8 cellular contexts compared by ENCODE assay signal in the genomic region with DNA sequence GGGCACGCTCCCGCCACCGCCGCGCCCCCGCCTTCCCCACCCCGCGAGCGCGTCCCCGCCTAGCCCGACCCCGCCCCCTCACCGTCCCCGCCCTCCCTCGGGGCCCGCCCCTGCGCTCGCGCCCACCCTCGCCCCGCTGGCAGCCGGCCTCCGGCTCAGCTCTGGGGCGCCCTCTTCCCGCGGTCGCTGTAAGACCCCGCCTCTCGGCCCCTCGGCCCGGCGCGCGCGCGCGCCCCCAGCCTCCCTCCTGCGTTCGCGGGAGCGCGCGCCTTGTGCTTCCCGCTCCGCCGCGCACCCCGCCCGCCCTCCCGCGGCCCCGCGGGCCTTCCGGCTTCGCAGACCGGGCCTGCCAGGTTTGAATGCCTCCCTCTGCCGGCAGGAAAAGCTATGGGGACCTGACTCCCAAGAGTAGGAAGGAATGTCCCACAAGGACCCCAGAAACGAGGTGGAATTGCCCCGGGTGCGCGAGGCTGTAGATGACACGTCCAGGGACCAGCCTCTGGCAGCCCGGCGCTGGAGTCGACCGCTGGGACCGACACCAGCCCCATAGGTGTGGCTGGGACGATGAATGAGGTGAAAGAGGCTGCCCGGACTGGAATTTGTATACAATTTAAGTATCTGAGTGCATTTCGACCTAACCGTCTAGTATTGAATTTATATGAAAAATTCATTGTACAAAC. TPM values are rescaled to one million over a fixed set of nuclear protein-coding genes. Genes with fewer than 3 reads are reported as not detected.
A peak's percentile ranks its signal among the peaks of the same experiment; 100 is the strongest.
DNase-seq lines count a peak whose midpoint lies in the region; TF ChIP-seq lines count a peak whose summit lies in the region.

No MANE protein-coding gene starts in this region.

- peaks cover 3% of the 10 kb centered on the region for H3K23me2 ChIP-seq in H9 (ENCODE audit: insufficient read length, low read depth, low read length, poor library complexity, severe bottlenecking)

- H3K4me3 Mint-ChIP-seq in H9 (peak overlapping the region; percentile 89 to 90), neural crest cell (peak overlapping the region; percentile 97)

- no peak for TF ChIP-seq EP300 in stomach (IDR thresholded peaks at IDR 0.05)

- no peak overlapping the region for H2BK5ac ChIP-seq in H9 (ENCODE audit: insufficient read length, low read length)

- intact Hi-C loops in stomach (cut with DNase I; ENCODE audit: low total_unique reads) = no loop called here

- H2BK120ac ChIP-seq in H9 (ENCODE audit: low read depth, low read length, poor library complexity, severe bottlenecking) = no peak overlapping the region

- no peak overlapping the region for H3K4ac ChIP-seq in H9 (ENCODE audit: low read depth, low read length)

- H3F3A ChIP-seq in Loucy (ENCODE audit: low read depth) = no peaks in the 10 kb centered on the region

- H3K27me3 Mint-ChIP-seq in H9 (ENCODE audit: low read depth) (no peaks in the 10 kb centered on the region), neural crest cell (ENCODE audit: low read depth) (peaks cover 10% of the 10 kb centered on the region)

- no peaks in the 10 kb centered on the region for H3K9me2 ChIP-seq in Loucy (replicated peaks; ENCODE audit: low read depth, low read length)

- H2AFZ ChIP-seq in H9 (ENCODE audit: low read length) = peak overlapping the region; percentile 75
- H2AFZ ChIP-seq in Loucy (ENCODE audit: low read length) = peak overlapping the region; percentile 92

- H3K27ac ChIP-seq in H9 (ENCODE audit: insufficient read length, low read depth, low read length) (no peak overlapping the region), stomach (peak overlapping the region; percentile 99 to 100 (median 100))

- no peak overlapping the region for H2BK20ac ChIP-seq in H9 (ENCODE audit: low read depth, low read length, poor library complexity, severe bottlenecking)

- no peak overlapping the region for H3T11ph ChIP-seq in H9 (ENCODE audit: low read length)

- H3K56ac ChIP-seq in H9 (ENCODE audit: insufficient read length, low read depth, low read length) = no peak overlapping the region

- peak overlapping the region; percentile 83 for H3K9ac ChIP-seq in H9 (ENCODE audit: extremely low read depth, insufficient read length, low read length)
- peak overlapping the region; percentile 98 for H3K9ac ChIP-seq in Loucy (ENCODE audit: low read depth, low read length, poor library complexity, severe bottlenecking)

- no peak overlapping the region for H4K8ac ChIP-seq in H9 (replicated peaks; ENCODE audit: insufficient read length, low read depth, low read length)

- H3K36me3 ChIP-seq in Loucy (ENCODE audit: insufficient read depth, low read length) (no peaks in the 10 kb centered on the region), stomach (no peaks in the 10 kb centered on the region)

- H2BK15ac ChIP-seq in H9 (ENCODE audit: low read depth, low read length) = no peak overlapping the region

- H3K4me3 ChIP-seq in Loucy (ENCODE audit: low read length, poor library complexity, severe bottlenecking) = peak overlapping the region; percentile 82
- H3K4me3 ChIP-seq in stomach = peak overlapping the region; percentile 67 to 99 (median 94)

- H3K79me1 ChIP-seq in H9 (ENCODE audit: insufficient read depth, low read depth, low read length, poor library complexity, severe bottlenecking) = no peaks in the 10 kb centered on the region

- H3K9me3 Mint-ChIP-seq in H9 = no peaks in the 10 kb centered on the region; a peak in 1 of 5 replicates
- no peaks in the 10 kb centered on the region for H3K9me3 Mint-ChIP-seq in neural crest cell

- H4K91ac ChIP-seq in H9 (ENCODE audit: insufficient read length, low read depth, low read length) = no peak overlapping the region

- H3K4me2 ChIP-seq in H9 (ENCODE audit: insufficient read depth, insufficient read length, low read length) (peak overlapping the region; percentile 81), Loucy (ENCODE audit: low read depth, low read length, poor library complexity, severe bottlenecking) (peak overlapping the region; percentile 85)

- peak; percentile 94 for DNase-seq in GDM1 (lab: John Stamatoyannopoulos, UW)
- DNase-seq in H9 = peak; percentile 95
- DNase-seq in activated effector memory CD4-positive, alpha-beta T cell treated with anti-CD3 and anti-CD28 coated beads, Interleukin-2, amount 50 U/mL, for 16 hours = peak; percentile 97
- DNase-seq in fibroblast of the conjunctiva (ENCODE audit: low read depth) = peak; percentile 87
- peak; percentile 92 for DNase-seq in neural crest cell (ENCODE audit: low read depth, low spot score)
- DNase-seq in stomach = peak; percentile 98

- peak; percentile 44 for TF ChIP-seq POLR2A in Raji (IDR thresholded peaks at IDR 0.05; ENCODE audit: insufficient read depth, low read depth, low read length)
- no peak for TF ChIP-seq POLR2A in stomach (IDR thresholded peaks at IDR 0.05)

- H3K14ac ChIP-seq in H9 (ENCODE audit: insufficient read depth, low read length) = peak overlapping the region; percentile 99

- H3K27ac Mint-ChIP-seq in H9 = peak overlapping the region; percentile 89 to 99 (median 98)
- H3K27ac Mint-ChIP-seq in neural crest cell (ENCODE audit: unreplicated experiment) = peak overlapping the region; percentile 98

- H3K4me1 Mint-ChIP-seq in H9 = peaks cover 21 to 24% of the 10 kb centered on the region in 2 experiments
- H3K4me1 Mint-ChIP-seq in neural crest cell = peaks cover 25% of the 10 kb centered on the region

- H4K5ac ChIP-seq in H9 (ENCODE audit: insufficient read length, low read depth, low read length) = peak overlapping the region; percentile 75

- H2AK5ac ChIP-seq in H9 (ENCODE audit: insufficient read length, low read length) = no peak overlapping the region

- H4K20me1 ChIP-seq in H9 (ENCODE audit: control insufficient read depth, insufficient read depth, insufficient read length) (no peaks in the 10 kb centered on the region), Loucy (ENCODE audit: insufficient read depth, low read length, poor library complexity, severe bottlenecking) (peaks cover 35% of the 10 kb centered on the region)

- no CpG with 5 or more reads among the region's 72 CpGs for whole genome bisulfite sequencing in H9 (ENCODE audit: extremely low coverage, insufficient read length, low lambda C conversion rate)
- WGBS in stomach, 5 donors = 0% methylated on average over 14 to 71 of the region's 72 CpGs

- H3K36me3 Mint-ChIP-seq in H9 (ENCODE audit: insufficient read depth in 1 of 3, low read depth in 3 of 3) (no peaks in the 10 kb centered on the region; a peak in 1 of 7 replicates), neural crest cell (ENCODE audit: low read depth) (no peaks in the 10 kb centered on the region)

- H3K4me1 ChIP-seq in H9 (ENCODE audit: insufficient read depth, low read length) (0 out of 2 replicates have a peak, but pooled peaks cover 2% of the 10 kb centered on the region), Loucy (ENCODE audit: insufficient read depth, low read length, poor library complexity, severe bottlenecking) (peaks cover 37% of the 10 kb centered on the region), stomach (peaks cover 6 to 45% (median 22%) of the 10 kb centered on the region in 4 donors)

- peak; percentile 61 for TF ChIP-seq CTCF in H9 (conservative IDR thresholded peaks at IDR 0.05)
- TF ChIP-seq CTCF in Loucy (conservative IDR thresholded peaks at IDR 0.05; ENCODE audit: low read length) = peak; percentile 46; the same call in 1 of the 2 replicates
- peak; percentile 66 for TF ChIP-seq CTCF in neural crest cell (conservative IDR thresholded peaks at IDR 0.05)
- TF ChIP-seq CTCF in stomach (IDR thresholded peaks at IDR 0.05) = peak in 5 of 7 experiments; percentile 50 to 80 (median 64)

- no peak overlapping the region for H3K23ac ChIP-seq in H9 (ENCODE audit: insufficient read length, low read depth, low read length)

- H2BK12ac ChIP-seq in H9 (ENCODE audit: insufficient read length, low read depth, low read length) = no peak overlapping the region

- H3K79me2 ChIP-seq in H9 (ENCODE audit: insufficient read depth, low read length) (peaks cover 12% of the 10 kb centered on the region; the same call in 1 of the 2 replicates), Loucy (ENCODE audit: insufficient read depth, low read length) (peaks cover 41% of the 10 kb centered on the region)

- H3K27me3 ChIP-seq in H9 (ENCODE audit: insufficient read depth, low read length) (no peaks in the 10 kb centered on the region), Loucy (ENCODE audit: insufficient read depth, low read length, poor library complexity, severe bottlenecking) (no peaks in the 10 kb centered on the region), stomach (no peaks in the 10 kb centered on the region)

- H3K9me3 ChIP-seq in H9 (ENCODE audit: control insufficient read depth, low read depth, low read length) (no peaks in the 10 kb centered on the region), Loucy (ENCODE audit: insufficient read depth, low read depth, low read length) (no peaks in the 10 kb centered on the region), stomach (no peaks in the 10 kb centered on the region)

- H3K18ac ChIP-seq in H9 (ENCODE audit: insufficient read length, low read depth, low read length) = peak overlapping the region; percentile 95

RNA-seq across cellular contexts. Expression of a gene that starts 0.4 kb away (rescaled TPM):
- 89.5 and 93.1 TPM in 2 replicates for total RNA-seq in H9 (2021)
- total RNA-seq in neural crest cell = 42.5 and 46.8 TPM in 2 replicates
- 10 to 100 TPM; 15.2 to 90.7 (median 29.5) TPM for total RNA-seq in stomach
- polyA plus RNA-seq in stomach = 10 to 100 TPM; 11.7 to 22.5 (median 15.3) TPM

RNA-seq across cellular contexts. Expression of a gene that starts 46.1 kb away (rescaled TPM):
- total RNA-seq in H9 (2021) (16.5 and 16.6 TPM in 2 replicates), neural crest cell (20.9 and 23.5 TPM in 2 replicates), stomach (10 to 100 TPM; 18.3 to 56.9 (median 28.1) TPM)
- polyA plus RNA-seq in stomach = 10 to 100 TPM; 19.6 to 24.5 (median 23.5) TPM
